31 cellular contexts compared by ENCODE assay signal in the genomic region with DNA sequence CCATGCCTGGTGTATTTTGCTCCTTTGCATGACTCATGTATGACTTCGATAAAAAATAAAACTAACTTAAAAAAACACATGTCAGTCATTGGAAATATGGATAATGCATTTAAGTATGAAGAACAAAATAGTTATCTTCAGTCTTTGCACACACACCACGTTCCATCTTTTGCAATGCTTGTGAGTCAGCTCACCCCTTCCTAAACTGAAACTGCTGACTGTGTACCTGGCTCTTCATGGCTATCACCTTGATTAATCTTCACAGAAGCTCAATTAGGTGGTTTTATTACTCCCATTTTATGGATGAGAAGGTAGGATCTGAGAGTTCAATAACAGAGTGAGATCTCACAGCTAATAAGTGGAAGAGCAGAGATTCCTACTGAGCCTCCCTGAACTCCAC.
DNase-seq lines count a peak whose midpoint lies in the region; ATAC-seq, FAIRE-seq and TF ChIP-seq lines count a peak whose summit lies in the region.
"Had no signal": no experiment of that assay in that cellular context is flagged by ENCODE, and none has a peak within 500 bp of the region (broad histone marks: within the 10 kb centered on the region; RNA-seq: fewer than 3 reads in every experiment).

No MANE protein-coding gene starts in this region.

- POLR2A ChIA-PET in activated CD4-positive, alpha-beta T cell treated with anti-CD3 and anti-CD28 coated beads for 36 hours (lab: Charles Lee): interaction anchor here (1.4 kb wide), 1 partner anchor 13 kb away, joined by 4 read pairs; no protein-coding TSS in a partner anchor
- POLR2A ChIA-PET in CD4-positive, alpha-beta T cell (lab: Charles Lee): interaction anchor here (0.5 to 1.1 kb wide), 3 partner anchors 9 to 112 kb away, joined by 4 to 5 read pairs (median 5); no protein-coding TSS in a partner anchor
- POLR2A ChIA-PET in naive thymus-derived CD4-positive, alpha-beta T cell (lab: Charles Lee): interaction anchor here (1.9 kb wide), 2 partner anchors 9 kb away, joined by 6 to 7 read pairs; no protein-coding TSS in a partner anchor

- H3K27me3 ChIP-seq in CD4-positive, alpha-beta T cell (ENCODE audit: control insufficient read depth, insufficient read depth, low read length): no peaks in the 10 kb centered on the region
- H3K27me3 ChIP-seq in bronchial epithelial cell (ENCODE audit: control insufficient read depth, insufficient read depth, low read length): no peaks in the 10 kb centered on the region
- H3K27me3 ChIP-seq in naive thymus-derived CD4-positive, alpha-beta T cell (ENCODE audit: control insufficient read depth in 2 of 2, insufficient read depth in 2 of 2, low read length in 2 of 2): no peaks in the 10 kb centered on the region
- H3K27me3 ChIP-seq: colonic mucosa, Peyer's patch, sigmoid colon, transverse colon had no signal

- no peak overlapping the region for H3K4me3 ChIP-seq in bronchial epithelial cell (ENCODE audit: low read depth, low read length)
- no peak overlapping the region for H3K4me3 ChIP-seq in naive thymus-derived CD4-positive, alpha-beta T cell (ENCODE audit: low read length)
- H3K4me3 ChIP-seq: colonic mucosa, esophagus muscularis mucosa, heart right ventricle, Peyer's patch, sigmoid colon, transverse colon had no signal

- no peak overlapping the region for H3K27ac Mint-ChIP-seq in activated CD4-positive, alpha-beta T cell treated with anti-CD3 and anti-CD28 coated beads for 36 hours
- no peak overlapping the region for H3K27ac Mint-ChIP-seq in activated CD4-positive, alpha-beta T cell treated with anti-CD3 and anti-CD28 coated beads, Interleukin-2, amount 10 ng/mL, durations not matched to agents 24 days and 14 days
- H3K27ac Mint-ChIP-seq in CD4-positive, alpha-beta T cell: peak overlapping the region; percentile 77
- H3K27ac Mint-ChIP-seq in naive thymus-derived CD4-positive, alpha-beta T cell: peak overlapping the region in 5 of 9 donors; percentile 6 to 72 (median 11)
- H3K27ac Mint-ChIP-seq in mesothelial cell of epicardium: no peak overlapping the region
- H3K27ac Mint-ChIP-seq: activated naive CD4-positive, alpha-beta T cell treated with anti-CD3 and anti-CD28 coated beads, Interleukin-2, amount 10 ng/mL, durations not matched to agents 7 days and 5 days; HFFc6; nephron had no signal

- H3K27ac ChIP-seq in CD4-positive, alpha-beta T cell (ENCODE audit: low read depth, low read length): no peak overlapping the region
- H3K27ac ChIP-seq in naive thymus-derived CD4-positive, alpha-beta T cell (ENCODE audit: low read depth, low read length): no peak overlapping the region
- H3K27ac ChIP-seq: colonic mucosa, esophagus muscularis mucosa, heart right ventricle, Peyer's patch, sigmoid colon, transverse colon had no signal

- H3K4me1 ChIP-seq in naive thymus-derived CD4-positive, alpha-beta T cell (ENCODE audit: control insufficient read depth in 2 of 2, insufficient read depth in 2 of 2, low read length in 2 of 2): peaks cover 0 to 27% of the 10 kb centered on the region in 2 donors
- H3K4me1 ChIP-seq: colonic mucosa, esophagus muscularis mucosa, Peyer's patch, sigmoid colon, transverse colon had no signal

- no peaks in the 10 kb centered on the region for H3K27me3 Mint-ChIP-seq in activated CD4-positive, alpha-beta T cell treated with anti-CD3 and anti-CD28 coated beads for 36 hours
- no peaks in the 10 kb centered on the region for H3K27me3 Mint-ChIP-seq in activated CD4-positive, alpha-beta T cell treated with anti-CD3 and anti-CD28 coated beads, Interleukin-2, amount 10 ng/mL, durations not matched to agents 24 days and 14 days
- no peaks in the 10 kb centered on the region for H3K27me3 Mint-ChIP-seq in CD4-positive, alpha-beta T cell
- no peaks in the 10 kb centered on the region for H3K27me3 Mint-ChIP-seq in naive thymus-derived CD4-positive, alpha-beta T cell
- no peaks in the 10 kb centered on the region for H3K27me3 Mint-ChIP-seq in mesothelial cell of epicardium (ENCODE audit: low read depth)
- H3K27me3 Mint-ChIP-seq: activated naive CD4-positive, alpha-beta T cell treated with anti-CD3 and anti-CD28 coated beads, Interleukin-2, amount 10 ng/mL, durations not matched to agents 7 days and 5 days had no signal

- no peak for FAIRE-seq in bronchial epithelial cell (lab: Jason Lieb, UNC)
- FAIRE-seq: GM18507 had no signal

- H3K4me3 Mint-ChIP-seq in activated CD4-positive, alpha-beta T cell treated with anti-CD3 and anti-CD28 coated beads for 36 hours: no peak overlapping the region
- no peak overlapping the region for H3K4me3 Mint-ChIP-seq in activated CD4-positive, alpha-beta T cell treated with anti-CD3 and anti-CD28 coated beads, Interleukin-2, amount 10 ng/mL, durations not matched to agents 24 days and 14 days
- H3K4me3 Mint-ChIP-seq in CD4-positive, alpha-beta T cell: no peak overlapping the region
- no peak overlapping the region for H3K4me3 Mint-ChIP-seq in naive thymus-derived CD4-positive, alpha-beta T cell
- H3K4me3 Mint-ChIP-seq in mesothelial cell of epicardium: no peak overlapping the region
- H3K4me3 Mint-ChIP-seq: activated naive CD4-positive, alpha-beta T cell treated with anti-CD3 and anti-CD28 coated beads, Interleukin-2, amount 10 ng/mL, durations not matched to agents 7 days and 5 days; CD14-positive monocyte; HFFc6; nephron had no signal

- CTCF ChIA-PET in activated CD4-positive, alpha-beta T cell treated with anti-CD3 and anti-CD28 coated beads for 36 hours (lab: Charles Lee): interaction anchor here (0.7 to 1.3 kb wide), 4 partner anchors 11 to 70 kb away, joined by 3 to 4 read pairs (median 3); no protein-coding TSS in a partner anchor
- CTCF ChIA-PET in CD4-positive, alpha-beta T cell (lab: Charles Lee): no interaction called here
- CTCF ChIA-PET in naive thymus-derived CD4-positive, alpha-beta T cell (lab: Charles Lee): interaction anchor here (0.9 kb wide), 1 partner anchor 42 kb away, joined by 3 read pairs; no protein-coding TSS in a partner anchor

- H3K36me3 ChIP-seq in bronchial epithelial cell (ENCODE audit: control insufficient read depth, insufficient read depth, low read length): no peaks in the 10 kb centered on the region
- peaks cover 0 to 35% (median 3%) of the 10 kb centered on the region in 3 experiments for H3K36me3 ChIP-seq in naive thymus-derived CD4-positive, alpha-beta T cell (ENCODE audit: control insufficient read depth in 2 of 3, insufficient read depth in 3 of 3, low read length in 3 of 3)
- H3K36me3 ChIP-seq: colonic mucosa, esophagus muscularis mucosa, heart right ventricle, Peyer's patch, sigmoid colon, transverse colon had no signal

- TF ChIP-seq CTCF in CD4-positive, alpha-beta T cell (IDR thresholded peaks at IDR 0.05): no peak
- TF ChIP-seq CTCF in bronchial epithelial cell (IDR thresholded peaks at IDR 0.05; ENCODE audit: insufficient read depth, low read length, severe bottlenecking) (no peak), mesothelial cell of epicardium (IDR thresholded peaks at IDR 0.05; ENCODE audit: unreplicated experiment) (no peak)

- peak; percentile 3 for DNase-seq in activated CD4-positive, alpha-beta T cell treated with anti-CD3 and anti-CD28 coated beads for 36 hours
- no peak for DNase-seq in activated CD4-positive, alpha-beta T cell treated with anti-CD3 and anti-CD28 coated beads, Interleukin-2, amount 10 ng/mL, durations not matched to agents 24 days and 14 days
- DNase-seq in CD4-positive, alpha-beta T cell: no peak
- peak; percentile 71 for DNase-seq in bronchial epithelial cell (ENCODE audit: low read depth)
- DNase-seq in naive thymus-derived CD4-positive, alpha-beta T cell: no peak
- no peak for DNase-seq in mesothelial cell of epicardium (ENCODE audit: low spot score in 2 of 2, unreplicated experiment in 2 of 2)
- no peak for DNase-seq in EL
- DNase-seq: 8988T; activated CD4-positive, alpha-beta T cell treated with anti-CD3 and anti-CD28 coated beads for 4 hours; activated naive CD4-positive, alpha-beta T cell treated with anti-CD3 and anti-CD28 coated beads, Interleukin-2, amount 10 ng/mL, durations not matched to agents 7 days and 5 days; anterior cingulate cortex; colonic mucosa; effector memory CD4-positive, alpha-beta T cell; foreskin fibroblast; GOT3; heart right ventricle; HFFc6; kidney glomerular epithelial cell; NCI-H446; NCI-H748 treated with DMSO at 0.1 percent for 48 hours; SHP77; stimulated activated CD4-positive, alpha-beta T cell treated with anti-CD3 and anti-CD28 coated beads, Interleukin-12 subunit alpha, Interleukin-12 subunit beta, amount 100 ng/mL, for 4 hours; stimulated activated CD4-positive, alpha-beta T cell treated with anti-CD3 and anti-CD28 coated beads, Interleukin-4, amount 100 ng/mL, for 24 hours; transverse colon had no signal

- ATAC-seq in activated CD4-positive, alpha-beta T cell treated with anti-CD3 and anti-CD28 coated beads for 36 hours: no peak
- no peak for ATAC-seq in CD4-positive, alpha-beta T cell (ENCODE audit: poor library complexity)
- ATAC-seq in naive thymus-derived CD4-positive, alpha-beta T cell: no peak
- no peak for ATAC-seq in GM19328 (IDR thresholded peaks at IDR 0.05; ENCODE audit: unreplicated experiment)
- ATAC-seq: heart right ventricle had no signal

- H3K9me3 ChIP-seq in CD4-positive, alpha-beta T cell (ENCODE audit: control insufficient read depth, low read length): peaks cover 21% of the 10 kb centered on the region
- peaks cover 0 to 22% (median 12%) of the 10 kb centered on the region in 3 experiments for H3K9me3 ChIP-seq in naive thymus-derived CD4-positive, alpha-beta T cell (ENCODE audit: control insufficient read depth in 2 of 3, low read length in 3 of 3)
- H3K9me3 ChIP-seq: colonic mucosa had no signal

- H3K36me3 Mint-ChIP-seq in activated CD4-positive, alpha-beta T cell treated with anti-CD3 and anti-CD28 coated beads for 36 hours (ENCODE audit: low read depth): peaks cover 48% of the 10 kb centered on the region
- H3K36me3 Mint-ChIP-seq in activated CD4-positive, alpha-beta T cell treated with anti-CD3 and anti-CD28 coated beads, Interleukin-2, amount 10 ng/mL, durations not matched to agents 24 days and 14 days (ENCODE audit: low read depth): peaks cover 58% of the 10 kb centered on the region
- H3K36me3 Mint-ChIP-seq in CD4-positive, alpha-beta T cell (ENCODE audit: low read depth): peaks cover 73% of the 10 kb centered on the region
- H3K36me3 Mint-ChIP-seq in naive thymus-derived CD4-positive, alpha-beta T cell: peaks cover 18 to 60% (median 42%) of the 10 kb centered on the region in 5 donors
- no peaks in the 10 kb centered on the region for H3K36me3 Mint-ChIP-seq in mesothelial cell of epicardium
- H3K36me3 Mint-ChIP-seq: CD14-positive monocyte had no signal

- intact Hi-C loops in activated CD4-positive, alpha-beta T cell treated with anti-CD3 and anti-CD28 coated beads for 36 hours (cut with DNase I, micrococcal nuclease): no loop called here
- intact Hi-C loops in activated CD4-positive, alpha-beta T cell treated with anti-CD3 and anti-CD28 coated beads, Interleukin-2, amount 10 ng/mL, durations not matched to agents 24 days and 14 days (cut with micrococcal nuclease): no loop called here
- intact Hi-C loops in CD4-positive, alpha-beta T cell (cut with DNase I, micrococcal nuclease): no loop called here
- intact Hi-C loops in naive thymus-derived CD4-positive, alpha-beta T cell (cut with micrococcal nuclease): no loop called here

- H3K9me3 Mint-ChIP-seq in activated CD4-positive, alpha-beta T cell treated with anti-CD3 and anti-CD28 coated beads for 36 hours (ENCODE audit: low read depth): peaks cover 21% of the 10 kb centered on the region
- H3K9me3 Mint-ChIP-seq in activated CD4-positive, alpha-beta T cell treated with anti-CD3 and anti-CD28 coated beads, Interleukin-2, amount 10 ng/mL, durations not matched to agents 24 days and 14 days: peaks cover 17% of the 10 kb centered on the region
- H3K9me3 Mint-ChIP-seq in CD4-positive, alpha-beta T cell: peaks cover 6% of the 10 kb centered on the region
- peaks cover 0 to 28% (median 18%) of the 10 kb centered on the region in 11 donors for H3K9me3 Mint-ChIP-seq in naive thymus-derived CD4-positive, alpha-beta T cell
- H3K9me3 Mint-ChIP-seq in mesothelial cell of epicardium: peaks cover 34% of the 10 kb centered on the region

- H3K4me1 Mint-ChIP-seq in activated CD4-positive, alpha-beta T cell treated with anti-CD3 and anti-CD28 coated beads for 36 hours: peaks cover 50% of the 10 kb centered on the region
- H3K4me1 Mint-ChIP-seq in activated CD4-positive, alpha-beta T cell treated with anti-CD3 and anti-CD28 coated beads, Interleukin-2, amount 10 ng/mL, durations not matched to agents 24 days and 14 days: peaks cover 28% of the 10 kb centered on the region
- H3K4me1 Mint-ChIP-seq in CD4-positive, alpha-beta T cell (ENCODE audit: low read depth): peaks cover 39% of the 10 kb centered on the region
- peaks cover 35 to 61% (median 53%) of the 10 kb centered on the region in 7 donors for H3K4me1 Mint-ChIP-seq in naive thymus-derived CD4-positive, alpha-beta T cell
- no peaks in the 10 kb centered on the region for H3K4me1 Mint-ChIP-seq in mesothelial cell of epicardium
- H3K4me1 Mint-ChIP-seq: nephron had no signal

Comparison
In these comparisons a context has a peak if more than half of its experiments do, and no peak if none do; other contexts are left out.
1. DNase-seq: peak in activated CD4-positive, alpha-beta T cell treated with anti-CD3 and anti-CD28 coated beads for 36 hours (single experiment) and bronchial epithelial cell (single experiment); none in activated CD4-positive, alpha-beta T cell treated with anti-CD3 and anti-CD28 coated beads, Interleukin-2, amount 10 ng/mL, durations not matched to agents 24 days and 14 days (single experiment), CD4-positive, alpha-beta T cell (0 of 10), naive thymus-derived CD4-positive, alpha-beta T cell (0 of 9), mesothelial cell of epicardium (0 of 2) and EL (single experiment).
2. H3K27ac Mint-ChIP-seq: peak in CD4-positive, alpha-beta T cell (single experiment) and naive thymus-derived CD4-positive, alpha-beta T cell (5 of 9); none in activated CD4-positive, alpha-beta T cell treated with anti-CD3 and anti-CD28 coated beads for 36 hours (single experiment), activated CD4-positive, alpha-beta T cell treated with anti-CD3 and anti-CD28 coated beads, Interleukin-2, amount 10 ng/mL, durations not matched to agents 24 days and 14 days (single experiment) and mesothelial cell of epicardium (single experiment).